Comparison of ENCODE assay signal across 23 cellular contexts in genomic region chr6:167747645-167748044, GRCh38.
A peak's percentile ranks its signal among the peaks of the same experiment; 100 is the strongest.
DNase-seq lines count a peak whose midpoint lies in the region; ATAC-seq, FAIRE-seq and TF ChIP-seq lines count a peak whose summit lies in the region.
"Had no signal": no experiment of that assay in that cellular context is flagged by ENCODE, and none has a peak within 500 bp of the region (broad histone marks: within the 10 kb centered on the region; RNA-seq: fewer than 3 reads in every experiment).

No MANE protein-coding gene starts in this region.

- H3K14ac ChIP-seq in mesenchymal stem cell (ENCODE audit: low read length in 2 of 2): peak overlapping the region in 1 of 2 experiments; percentile 92

- no peak overlapping the region for H2BK5ac ChIP-seq in mesenchymal stem cell (ENCODE audit: low read depth, low read length, poor library complexity, severe bottlenecking)

- H4K8ac ChIP-seq in mesenchymal stem cell (ENCODE audit: low read length): peak overlapping the region; percentile 27

- TF ChIP-seq CTCF in brain (conservative IDR thresholded peaks at IDR 0.05) (no peak), neural progenitor cell (IDR thresholded peaks at IDR 0.05) (no peak)

- no peaks in the 10 kb centered on the region for H3K79me1 ChIP-seq in mesenchymal stem cell (replicated peaks; ENCODE audit: low read length, poor library complexity, severe bottlenecking)

- H3K4me1 Mint-ChIP-seq in brain (peaks cover 21% of the 10 kb centered on the region), neural progenitor cell (peaks cover 27% of the 10 kb centered on the region)
- H3K4me1 Mint-ChIP-seq: CD4-positive, CD25-positive, alpha-beta regulatory T cell; CD8-positive, alpha-beta memory T cell had no signal

- H2BK12ac ChIP-seq in mesenchymal stem cell (ENCODE audit: low read length in 2 of 2): peak overlapping the region; percentile 69 to 99

- peak overlapping the region in 1 of 2 experiments; percentile 65 for H3K4ac ChIP-seq in mesenchymal stem cell (ENCODE audit: low read depth in 1 of 2, low read length in 2 of 2)

- H3F3A ChIP-seq in neural progenitor cell (ENCODE audit: low read depth): no peaks in the 10 kb centered on the region

- peak overlapping the region in 4 of 5 experiments; percentile 25 to 81 (median 44) for H3K27ac Mint-ChIP-seq in brain
- H3K27ac Mint-ChIP-seq in neural progenitor cell: peak overlapping the region; percentile 94
- H3K27ac Mint-ChIP-seq: CD4-positive, CD25-positive, alpha-beta regulatory T cell; CD8-positive, alpha-beta memory T cell; H9 had no signal

- WGBS in mesenchymal stem cell: no CpG with 5 or more reads among the region's 5 CpGs

- H3K4me3 Mint-ChIP-seq in brain (no peak overlapping the region), neural progenitor cell (no peak overlapping the region)
- H3K4me3 Mint-ChIP-seq: CD4-positive, CD25-positive, alpha-beta regulatory T cell; CD8-positive, alpha-beta memory T cell; H9; IgD-negative memory B cell had no signal

- H3K9ac ChIP-seq in BLaER1: no peak overlapping the region
- H3K9ac ChIP-seq in mesenchymal stem cell (ENCODE audit: low read length): no peak overlapping the region
- no peak overlapping the region for H3K9ac ChIP-seq in neural progenitor cell

- H3K9me3 ChIP-seq in BLaER1: peaks cover 16% of the 10 kb centered on the region
- H3K9me3 ChIP-seq in mesenchymal stem cell (ENCODE audit: control insufficient read depth, low read length): peaks cover 3% of the 10 kb centered on the region
- no peaks in the 10 kb centered on the region for H3K9me3 ChIP-seq in neural progenitor cell (ENCODE audit: low read depth)

- H3K36me3 ChIP-seq in BLaER1: no peaks in the 10 kb centered on the region
- no peaks in the 10 kb centered on the region for H3K36me3 ChIP-seq in mesenchymal stem cell (ENCODE audit: control insufficient read depth in 1 of 2, insufficient read depth in 2 of 2, low read depth in 1 of 2, low read length in 2 of 2)
- no peaks in the 10 kb centered on the region for H3K36me3 ChIP-seq in neural progenitor cell

- peak overlapping the region in 1 of 2 experiments; percentile 94 for H3K18ac ChIP-seq in mesenchymal stem cell (ENCODE audit: low read depth in 1 of 2, low read length in 2 of 2)

- FAIRE-seq in GM19239 (lab: Jason Lieb, UNC): no peak
- FAIRE-seq: G401.6, GM12891, HTR-8/SVneo had no signal

- H2AK5ac ChIP-seq in mesenchymal stem cell (ENCODE audit: low read length, severe bottlenecking): no peak overlapping the region

- peak overlapping the region; percentile 18; the same call in 1 of the 2 replicates for H3K27ac ChIP-seq in BLaER1
- H3K27ac ChIP-seq in mesenchymal stem cell (ENCODE audit: low read length, poor library complexity, severe bottlenecking): no peak overlapping the region
- no peak overlapping the region for H3K27ac ChIP-seq in neural progenitor cell

- ATAC-seq in GM21447 (IDR thresholded peaks at IDR 0.05; ENCODE audit: unreplicated experiment): no peak

- peaks cover 4% of the 10 kb centered on the region for H3K27me3 Mint-ChIP-seq in brain
- peaks cover 7% of the 10 kb centered on the region for H3K27me3 Mint-ChIP-seq in neural progenitor cell (ENCODE audit: insufficient read depth, low read depth)
- H3K27me3 Mint-ChIP-seq: CD4-positive, CD25-positive, alpha-beta regulatory T cell had no signal

- H4K20me1 ChIP-seq in BLaER1 (no peaks in the 10 kb centered on the region), neural progenitor cell (ENCODE audit: low read depth) (no peaks in the 10 kb centered on the region)

- H3K4me1 ChIP-seq in BLaER1 (peaks cover 43% of the 10 kb centered on the region), mesenchymal stem cell (ENCODE audit: control insufficient read depth, insufficient read depth, low read depth, low read length) (peaks cover 8% of the 10 kb centered on the region), neural progenitor cell (peaks cover 10% of the 10 kb centered on the region)

- peak overlapping the region; percentile 54 for H2BK120ac ChIP-seq in mesenchymal stem cell (ENCODE audit: low read depth, low read length)

- no peaks in the 10 kb centered on the region for H3K79me2 ChIP-seq in neural progenitor cell (ENCODE audit: low read depth)

- DNase-seq in mesenchymal stem cell: no peak
- DNase-seq in neural progenitor cell (ENCODE audit: low spot score): no peak
- no peak for DNase-seq in middle frontal gyrus (ENCODE audit: extremely low spot score, low spot score)
- no peak for DNase-seq in iPS-NIHi7 (ENCODE audit: extremely low spot score)
- DNase-seq in GM19239 (ENCODE audit: insufficient read length, low spot score): no peak
- DNase-seq: 8988T; C1 segment of cervical spinal cord; CD4-positive, CD25-positive, alpha-beta regulatory T cell; CD8-positive, alpha-beta memory T cell; COR-L47; DMS 273 treated with DMSO at 0.1 percent for 48 hours; DMS53; DND-41; EL; GOT3; H9 had no signal

- H3K4me3 ChIP-seq in BLaER1: no peak overlapping the region
- no peak overlapping the region for H3K4me3 ChIP-seq in mesenchymal stem cell (ENCODE audit: insufficient read depth in 1 of 2, low read depth in 1 of 2, low read length in 2 of 2)
- H3K4me3 ChIP-seq in neural progenitor cell: no peak overlapping the region

- peaks cover 0 to 8% (median 0%) of the 10 kb centered on the region in 5 experiments for H3K9me3 Mint-ChIP-seq in brain
- H3K9me3 Mint-ChIP-seq in neural progenitor cell: peaks cover 5% of the 10 kb centered on the region

- H3K4me2 ChIP-seq in BLaER1 (peak overlapping the region; percentile 77), mesenchymal stem cell (ENCODE audit: low read length, poor library complexity, severe bottlenecking) (no peak overlapping the region), neural progenitor cell (no peak overlapping the region)

- H3K36me3 Mint-ChIP-seq in brain (no peaks in the 10 kb centered on the region), neural progenitor cell (no peaks in the 10 kb centered on the region)
- H3K36me3 Mint-ChIP-seq: CD4-positive, CD25-positive, alpha-beta regulatory T cell; CD8-positive, alpha-beta memory T cell had no signal

- H2BK15ac ChIP-seq in mesenchymal stem cell (ENCODE audit: low read depth, poor library complexity, severe bottlenecking): no peak overlapping the region

- H3K27me3 ChIP-seq in BLaER1 (no peaks in the 10 kb centered on the region), mesenchymal stem cell (ENCODE audit: control insufficient read depth in 1 of 2, insufficient read depth in 1 of 2, low read length in 2 of 2) (peaks cover 12 to 43% of the 10 kb centered on the region in 2 experiments), neural progenitor cell (no peaks in the 10 kb centered on the region)

- no peak overlapping the region for H3K23ac ChIP-seq in mesenchymal stem cell (ENCODE audit: low read length in 2 of 2)

- H2AFZ ChIP-seq in mesenchymal stem cell (ENCODE audit: low read depth, low read length) (no peak overlapping the region), neural progenitor cell (replicated peaks) (no peak overlapping the region)

- H4K91ac ChIP-seq in mesenchymal stem cell (ENCODE audit: low read length): peak overlapping the region; percentile 25
